Comparison of ENCODE assay signal across 8 cellular contexts in genomic region chr1:32337855-32338636, GRCh38.
A peak's percentile ranks its signal among the peaks of the same experiment; 100 is the strongest.
DNase-seq lines count a peak whose midpoint lies in the region; ATAC-seq and TF ChIP-seq lines count a peak whose summit lies in the region.

No MANE protein-coding gene starts in this region.

- H3K36me3 Mint-ChIP-seq in dendritic cell treated with granulocyte-macrophage colony-stimulating factor and Interleukin-4, amounts not matched to agents 40 ng/mL and 50 ng/mL, for 4 days (ENCODE audit: low read depth): peaks cover 12% of the 10 kb centered on the region

- intact Hi-C loops in dendritic cell treated with granulocyte-macrophage colony-stimulating factor and Interleukin-4, amounts not matched to agents 40 ng/mL and 50 ng/mL, for 4 days (cut with micrococcal nuclease): no loop called here

- ATAC-seq in HG02870 (IDR thresholded peaks at IDR 0.05; ENCODE audit: unreplicated experiment) (no peak), GM21367 (IDR thresholded peaks at IDR 0.05; ENCODE audit: unreplicated experiment) (no peak), GM18511 (IDR thresholded peaks at IDR 0.05; ENCODE audit: unreplicated experiment) (no peak)

- POLR2A ChIA-PET in RWPE1 (lab: Yijun Ruan, JAX; ENCODE audit: low non-redundant PET): no interaction called here

- H3K36me3 ChIP-seq in GM06990 (ENCODE audit: control insufficient read depth, insufficient read depth, low read length) (peaks cover 4% of the 10 kb centered on the region), neutrophil (peaks cover 3% of the 10 kb centered on the region)

- H3K4me1 ChIP-seq in neutrophil (ENCODE audit: control insufficient read depth in 1 of 2, insufficient read depth in 1 of 2, low read depth in 1 of 2, low read length in 1 of 2): peaks cover 49 to 55% of the 10 kb centered on the region in 2 experiments

- peak; percentile 74 for DNase-seq in GM06990 (ENCODE audit: extremely low read depth, insufficient read length)
- peak; percentile 60 for DNase-seq in NOMO-1 treated with DMSO at 0.1 percent for 48 hours (lab: John Stamatoyannopoulos, UW; ENCODE audit: unreplicated experiment)
- no peak for DNase-seq in RWPE1 (ENCODE audit: low spot score)

- peak overlapping the region; percentile 80 for H3K27ac Mint-ChIP-seq in dendritic cell treated with granulocyte-macrophage colony-stimulating factor and Interleukin-4, amounts not matched to agents 40 ng/mL and 50 ng/mL, for 4 days

- no peak for TF ChIP-seq CTCF in GM06990 (IDR thresholded peaks at IDR 0.05; ENCODE audit: insufficient read depth, low read length, poor library complexity, severe bottlenecking)
- TF ChIP-seq CTCF in neutrophil (IDR thresholded peaks at IDR 0.05): no peak
- TF ChIP-seq CTCF in RWPE1 (conservative IDR thresholded peaks at IDR 0.05; ENCODE audit: low read depth): no peak

- peaks cover 73% of the 10 kb centered on the region for H3K4me1 Mint-ChIP-seq in dendritic cell treated with granulocyte-macrophage colony-stimulating factor and Interleukin-4, amounts not matched to agents 40 ng/mL and 50 ng/mL, for 4 days (ENCODE audit: low read depth)

- H3K27ac ChIP-seq in neutrophil (peak overlapping the region; percentile 100), RWPE1 (no peak overlapping the region)

- H3K27me3 ChIP-seq in GM06990 (replicated peaks; ENCODE audit: control insufficient read depth, insufficient read depth, low read length): no peaks in the 10 kb centered on the region
- peaks cover 16% of the 10 kb centered on the region for H3K27me3 ChIP-seq in neutrophil

- H3K4me3 ChIP-seq in GM06990 (replicated peaks; ENCODE audit: low read depth, low read length) (no peak overlapping the region), neutrophil (ENCODE audit: low read depth in 1 of 2, low read length in 1 of 2) (peak overlapping the region; percentile 60 to 72)

- CTCF ChIA-PET in RWPE1 (lab: Yijun Ruan, JAX): no interaction called here

- H3K9me3 Mint-ChIP-seq in dendritic cell treated with granulocyte-macrophage colony-stimulating factor and Interleukin-4, amounts not matched to agents 40 ng/mL and 50 ng/mL, for 4 days: no peaks in the 10 kb centered on the region

- H3K4me3 Mint-ChIP-seq in dendritic cell treated with granulocyte-macrophage colony-stimulating factor and Interleukin-4, amounts not matched to agents 40 ng/mL and 50 ng/mL, for 4 days: peak overlapping the region; percentile 52

- peaks cover 5% of the 10 kb centered on the region for H3K27me3 Mint-ChIP-seq in dendritic cell treated with granulocyte-macrophage colony-stimulating factor and Interleukin-4, amounts not matched to agents 40 ng/mL and 50 ng/mL, for 4 days

- no peaks in the 10 kb centered on the region for H3K9me3 ChIP-seq in neutrophil
